8 cellular contexts compared by ENCODE assay signal in genomic region chr1:56377407-56377806, GRCh38.
"Had no signal": no experiment of that assay in that cellular context is flagged by ENCODE, and none has a peak within 500 bp of the region (broad histone marks: within the 10 kb centered on the region; RNA-seq: fewer than 3 reads in every experiment).

No MANE protein-coding gene starts in this region.

- H3K27ac ChIP-seq: upper lobe of right lung had no signal

- H3K4me3 ChIP-seq: skin epidermis, upper lobe of right lung had no signal

- H3K27me3 ChIP-seq: upper lobe of right lung had no signal

- DNase-seq: activated CD4-positive, alpha-beta T cell treated with anti-CD3 and anti-CD28 coated beads for 48 hours; activated CD8-positive, alpha-beta memory T cell treated with anti-CD3 and anti-CD28 coated beads, Interleukin-2, amount 50 U/mL, for 48 hours; activated CD8-positive, alpha-beta T cell treated with anti-CD3 and anti-CD28 coated beads, Interleukin-2, amount 10 ng/mL, durations not matched to agents 7 days and 5 days; activated naive CD4-positive, alpha-beta T cell; cortex of kidney; effector CD8-positive, alpha-beta T cell; upper lobe of right lung had no signal

- H3K4me1 ChIP-seq: upper lobe of right lung had no signal

- H3K36me3 ChIP-seq: upper lobe of right lung had no signal

- ATAC-seq: activated CD8-positive, alpha-beta T cell treated with anti-CD3 and anti-CD28 coated beads, Interleukin-2, amount 10 ng/mL, durations not matched to agents 7 days and 5 days had no signal

- H3K9me3 ChIP-seq: upper lobe of right lung had no signal
